In genomic region chr19:49473868-49474544, GRCh38 we compare ENCODE assay signal across 8 cellular contexts. TPM values are rescaled to one million over a fixed set of nuclear protein-coding genes. Genes with fewer than 3 reads are reported as not detected.
DNase-seq lines count a peak whose midpoint lies in the region; ATAC-seq and TF ChIP-seq lines count a peak whose summit lies in the region.

Gene FLT3LG, plus strand, starts transcription at chr19:49474215. Its CDS starts 425 bp downstream, at chr19:49474640.

- peaks cover 22 to 26% (median 25%) of the 10 kb centered on the region in 3 donors for H3K4me1 Mint-ChIP-seq in IgD-negative memory B cell

- no peak for TF ChIP-seq POLR2A in ovary (IDR thresholded peaks at IDR 0.05)

- H3K4me3 ChIP-seq in ovary = peak within 1 kb of the TSS; percentile 76
- peak within 1 kb of the TSS; percentile 61 to 73 for H3K4me3 ChIP-seq in tibial artery

- DNase-seq in CD1c-positive myeloid dendritic cell (ENCODE audit: extremely low spot score) = peak; percentile 90
- DNase-seq in SK-MEL-5 (ENCODE audit: low read depth, low spot score) = peak; percentile 57
- DNase-seq in activated naive CD4-positive, alpha-beta T cell treated with Interleukin-2 at 50 U/mL for 16 hours = peak; percentile 92
- DNase-seq in glomerular visceral epithelial cell (ENCODE audit: extremely low spot score) = peak; percentile 79
- DNase-seq in ovary = peak; percentile 77 to 89 (median 83)
- DNase-seq in tibial artery = peak; percentile 74 to 90

- no peaks in the 10 kb centered on the region for H3K36me3 Mint-ChIP-seq in IgD-negative memory B cell

- peaks cover 5% of the 10 kb centered on the region for H3K4me1 ChIP-seq in ovary (ENCODE audit: insufficient read depth)
- peaks cover 0 to 22% (median 12%) of the 10 kb centered on the region in 4 donors for H3K4me1 ChIP-seq in tibial artery

- TF ChIP-seq EP300 in ovary (IDR thresholded peaks at IDR 0.05) = no peak

- H3K9me3 ChIP-seq in ovary (no peaks in the 10 kb centered on the region), tibial artery (no peaks in the 10 kb centered on the region)

- in situ Hi-C loops in SK-MEL-5 (cut with HindIII; ENCODE audit: low pct_unique_long_range_greater_than_20kb, low sequenced_read_pairs) = no loop called here

- no peaks in the 10 kb centered on the region for H3K27me3 Mint-ChIP-seq in IgD-negative memory B cell

- H3K4me3 Mint-ChIP-seq in IgD-negative memory B cell = peak within 1 kb of the TSS; percentile 85 to 97 (median 92)

- no peaks in the 10 kb centered on the region for H3K9me3 Mint-ChIP-seq in IgD-negative memory B cell

- WGBS in ovary, 3 donors = 1% methylated on average over 33 of the region's 33 CpGs

- intact Hi-C loops in ovary (cut with DNase I) (loop anchor here in 1 of 4 donors (10.0 kb wide), 1 partner anchor 211 kb away; the partner anchor contains the start of gene ADM5), tibial artery (cut with DNase I; ENCODE audit: low total_unique reads) (loop anchor here (2.0 kb wide), 1 partner anchor 73 kb away; no protein-coding TSS in a partner anchor)

- peak within 1 kb of the TSS; percentile 90 to 97 (median 96) for H3K27ac Mint-ChIP-seq in IgD-negative memory B cell

- H3K36me3 ChIP-seq in ovary = no peaks in the 10 kb centered on the region
- H3K36me3 ChIP-seq in tibial artery = peaks cover 0 to 8% (median 3%) of the 10 kb centered on the region in 3 donors

- H3K27ac ChIP-seq in ovary (peak within 1 kb of the TSS in 1 of 2 donors; percentile 63), tibial artery (peak within 1 kb of the TSS; percentile 69 to 80)

- TF ChIP-seq CTCF in ovary (IDR thresholded peaks at IDR 0.05) (peak; percentile 97 to 100 (median 97)), tibial artery (IDR thresholded peaks at IDR 0.05) (peak; percentile 97 to 99)

- peak; percentile 52 for ATAC-seq in GM19328 (IDR thresholded peaks at IDR 0.05; ENCODE audit: unreplicated experiment)

- H3K27me3 ChIP-seq in ovary (no peaks in the 10 kb centered on the region), tibial artery (no peaks in the 10 kb centered on the region)

RNA-seq across cellular contexts. Expression of gene FLT3LG, which starts in this region (rescaled TPM):
- polyA plus RNA-seq in IgD-negative memory B cell (24.3 TPM), ovary (10 to 100 TPM in 1 of 2 donors, 1 to 10 TPM in 1; 3.9 to 15.3 TPM)
- total RNA-seq in SK-MEL-5 (2014; rRNA removed; shearing (Covaris generic)) = 0.27 and 0.37 TPM in 2 replicates
- polyA plus RNA-seq in SK-MEL-5 (2015; cell fraction: cytosol; rRNA removed) = 0.53 and 1.8 TPM in 2 replicates
- polyA plus RNA-seq in SK-MEL-5 (2015; cell fraction: nucleus; rRNA removed) = 0.65 and 0.89 TPM in 2 replicates
- total RNA-seq in ovary = 10 to 100 TPM in 5 of 7 donors, 1 to 10 TPM in 2; 5.1 to 15.2 (median 12.2) TPM
